ENCODE assay signal across 1 cellular context in genomic region chr2:142879191-142879590, GRCh38.
TF ChIP-seq lines count a peak whose summit lies in the region.

No MANE protein-coding gene starts in this region.

TF ChIP-seq in GM12878, 131 proteins besides CTCF, POLR2A, EP300 and RAD21:
- TF ChIP-seq SMAD5 (IDR thresholded peaks at IDR 0.05; ENCODE audit: low read depth) = no peak
- no peak for TF ChIP-seq MYB (IDR thresholded peaks at IDR 0.05; ENCODE audit: borderline replicate concordance, low read depth, low read length)
- no peak for TF ChIP-seq RUNX3 (IDR thresholded peaks at IDR 0.05; ENCODE audit: low read length)
- no peak for TF ChIP-seq SUPT20H (IDR thresholded peaks at IDR 0.05; ENCODE audit: borderline replicate concordance, control insufficient read depth, low read depth, low read length)
- TF ChIP-seq ZSCAN29 (IDR thresholded peaks at IDR 0.05) = no peak
- no peak for TF ChIP-seq IRF4 (IDR thresholded peaks at IDR 0.05; ENCODE audit: low read depth, low read length)
- no peak for TF ChIP-seq USF1 (IDR thresholded peaks at IDR 0.05; ENCODE audit: borderline replicate concordance, extremely low read length, insufficient read depth, low read depth, low read length)
- TF ChIP-seq RBBP5 (conservative IDR thresholded peaks at IDR 0.05) = no peak
- no peak for TF ChIP-seq KLF5 (IDR thresholded peaks at IDR 0.05; ENCODE audit: partially characterized antibody)
- no peak for TF ChIP-seq DPF2 (IDR thresholded peaks at IDR 0.05)
- no peak for TF ChIP-seq NR2F1 (conservative IDR thresholded peaks at IDR 0.05)
- TF ChIP-seq ATF3 (IDR thresholded peaks at IDR 0.05; ENCODE audit: borderline replicate concordance, extremely low read depth, low read depth, low read length) = no peak
- no peak for TF ChIP-seq ASH2L (IDR thresholded peaks at IDR 0.05; ENCODE audit: borderline replicate concordance, low read depth)
- TF ChIP-seq, protein P1, sequence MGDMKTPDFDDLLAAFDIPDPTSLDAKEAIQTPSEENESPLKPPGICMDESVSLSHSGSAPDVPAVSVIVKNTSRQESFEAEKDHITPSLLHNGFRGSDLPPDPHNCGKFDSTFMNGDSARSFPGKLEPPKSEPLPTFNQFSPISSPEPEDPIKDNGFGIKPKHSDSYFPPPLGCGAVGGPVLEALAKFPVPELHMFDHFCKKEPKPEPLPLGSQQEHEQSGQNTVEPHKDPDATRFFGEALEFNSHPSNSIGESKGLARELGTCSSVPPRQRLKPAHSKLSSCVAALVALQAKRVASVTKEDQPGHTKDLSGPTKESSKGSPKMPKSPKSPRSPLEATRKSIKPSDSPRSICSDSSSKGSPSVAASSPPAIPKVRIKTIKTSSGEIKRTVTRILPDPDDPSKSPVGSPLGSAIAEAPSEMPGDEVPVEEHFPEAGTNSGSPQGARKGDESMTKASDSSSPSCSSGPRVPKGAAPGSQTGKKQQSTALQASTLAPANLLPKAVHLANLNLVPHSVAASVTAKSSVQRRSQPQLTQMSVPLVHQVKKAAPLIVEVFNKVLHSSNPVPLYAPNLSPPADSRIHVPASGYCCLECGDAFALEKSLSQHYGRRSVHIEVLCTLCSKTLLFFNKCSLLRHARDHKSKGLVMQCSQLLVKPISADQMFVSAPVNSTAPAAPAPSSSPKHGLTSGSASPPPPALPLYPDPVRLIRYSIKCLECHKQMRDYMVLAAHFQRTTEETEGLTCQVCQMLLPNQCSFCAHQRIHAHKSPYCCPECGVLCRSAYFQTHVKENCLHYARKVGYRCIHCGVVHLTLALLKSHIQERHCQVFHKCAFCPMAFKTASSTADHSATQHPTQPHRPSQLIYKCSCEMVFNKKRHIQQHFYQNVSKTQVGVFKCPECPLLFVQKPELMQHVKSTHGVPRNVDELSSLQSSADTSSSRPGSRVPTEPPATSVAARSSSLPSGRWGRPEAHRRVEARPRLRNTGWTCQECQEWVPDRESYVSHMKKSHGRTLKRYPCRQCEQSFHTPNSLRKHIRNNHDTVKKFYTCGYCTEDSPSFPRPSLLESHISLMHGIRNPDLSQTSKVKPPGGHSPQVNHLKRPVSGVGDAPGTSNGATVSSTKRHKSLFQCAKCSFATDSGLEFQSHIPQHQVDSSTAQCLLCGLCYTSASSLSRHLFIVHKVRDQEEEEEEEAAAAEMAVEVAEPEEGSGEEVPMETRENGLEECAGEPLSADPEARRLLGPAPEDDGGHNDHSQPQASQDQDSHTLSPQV (IDR thresholded peaks at IDR 0.05) = no peak
- TF ChIP-seq MTA2 (IDR thresholded peaks at IDR 0.05; ENCODE audit: low read depth) = no peak
- TF ChIP-seq POLR2AphosphoS2 (IDR thresholded peaks at IDR 0.05; ENCODE audit: low read depth, low read length) = no peak
TF ChIP-seq in GM12878: peak in this region for 0.
